8 cellular contexts compared by ENCODE assay signal in genomic region chr7:77415822-77416620, GRCh38. TPM values are rescaled to one million over a fixed set of nuclear protein-coding genes. Genes with fewer than 3 reads are reported as not detected.
A peak's percentile ranks its signal among the peaks of the same experiment; 100 is the strongest.
DNase-seq lines count a peak whose midpoint lies in the region; ATAC-seq, FAIRE-seq and TF ChIP-seq lines count a peak whose summit lies in the region.

Gene GSAP, minus strand, starts transcription at chr7:77416349. Its CDS starts 28 bp downstream, at chr7:77416321.

- H3K4me2 ChIP-seq in astrocyte (ENCODE audit: low read length) = peak within 1 kb of the TSS; percentile 90

- no peak within 1 kb of the TSS for H3K27ac ChIP-seq in astrocyte (ENCODE audit: low read depth, low read length)

- H3K27me3 ChIP-seq in astrocyte (ENCODE audit: insufficient read depth, low read length) = no peaks in the 10 kb centered on the region

- DNase-seq in CD14-positive monocyte (ENCODE audit: low spot score) = peak; percentile 66
- DNase-seq in SW480 (ENCODE audit: low spot score) = peak; percentile 57
- peak; percentile 14 for DNase-seq in astrocyte (ENCODE audit: low read depth)
- DNase-seq in hypothalamus (lab: John Stamatoyannopoulos, UW) = peak in 38 of 51 donors; percentile 26 to 72 (median 42)
- DNase-seq in sciatic nerve (ENCODE audit: low spot score) = peak; percentile 74
- DNase-seq in GDM1 (lab: John Stamatoyannopoulos, UW) = no peak

- peak within 1 kb of the TSS; percentile 63 for H3K9ac ChIP-seq in astrocyte (ENCODE audit: low read length)

- no peak for TF ChIP-seq CTCF in CD14-positive monocyte (IDR thresholded peaks at IDR 0.05)
- no peak for TF ChIP-seq CTCF in astrocyte (IDR thresholded peaks at IDR 0.05; ENCODE audit: insufficient read depth, low read depth, low read length)

- FAIRE-seq in astrocyte (lab: Jason Lieb, UNC) = no peak

- peak; percentile 59 for ATAC-seq in GM19351 (IDR thresholded peaks at IDR 0.05; ENCODE audit: unreplicated experiment)
- peak; percentile 53 for ATAC-seq in HG03460 (IDR thresholded peaks at IDR 0.05; ENCODE audit: unreplicated experiment)
- peak; percentile 67 for ATAC-seq in sciatic nerve

- H3K36me3 ChIP-seq in astrocyte (ENCODE audit: insufficient read depth, low read length) = no peaks in the 10 kb centered on the region

- H3K36me3 Mint-ChIP-seq in CD14-positive monocyte (peaks cover 1 to 5% of the 10 kb centered on the region in 2 donors), astrocyte (ENCODE audit: low read depth, unreplicated experiment) (no peaks in the 10 kb centered on the region)

- no peaks in the 10 kb centered on the region for H3K27me3 Mint-ChIP-seq in CD14-positive monocyte (ENCODE audit: low read depth in 3 of 3)
- no peaks in the 10 kb centered on the region for H3K27me3 Mint-ChIP-seq in astrocyte (ENCODE audit: low read depth, unreplicated experiment)

- no peaks in the 10 kb centered on the region for H3K9me3 ChIP-seq in astrocyte (ENCODE audit: insufficient read depth, low read depth, low read length)

- peak within 1 kb of the TSS; percentile 61 for H3K4me3 ChIP-seq in astrocyte (ENCODE audit: insufficient read depth, low read depth, low read length)

- peak within 1 kb of the TSS; percentile 77 to 89 for H3K4me3 Mint-ChIP-seq in CD14-positive monocyte
- H3K4me3 Mint-ChIP-seq in astrocyte (ENCODE audit: unreplicated experiment) = peak within 1 kb of the TSS; percentile 76

- no peaks in the 10 kb centered on the region for H3K79me2 ChIP-seq in astrocyte (ENCODE audit: insufficient read depth, low read length)

- peaks cover 57% of the 10 kb centered on the region for H3K4me1 Mint-ChIP-seq in CD14-positive monocyte
- peaks cover 10% of the 10 kb centered on the region for H3K4me1 Mint-ChIP-seq in astrocyte (ENCODE audit: low read depth, unreplicated experiment)

- H2AFZ ChIP-seq in astrocyte (ENCODE audit: low read depth, low read length) = peak within 1 kb of the TSS; percentile 78

- no peaks in the 10 kb centered on the region for H4K20me1 ChIP-seq in astrocyte (ENCODE audit: insufficient read depth, low read length)

- peak within 1 kb of the TSS; percentile 87 to 99 (median 93) for H3K27ac Mint-ChIP-seq in CD14-positive monocyte
- H3K27ac Mint-ChIP-seq in astrocyte (ENCODE audit: unreplicated experiment) = no peak within 1 kb of the TSS

- intact Hi-C loops in CD14-positive monocyte (cut with micrococcal nuclease) (loop anchor here (5.0 to 10.0 kb wide), 3 partner anchors 34 to 159 kb away; partner anchors contain the start of gene PTPN12 (in 1 of the 2)), sciatic nerve (cut with DNase I) (no loop called here)

- peaks cover 11% of the 10 kb centered on the region for H3K4me1 ChIP-seq in astrocyte (ENCODE audit: insufficient read depth, low read length)

- peaks cover 0 to 2% (median 0%) of the 10 kb centered on the region in 7 donors for H3K9me3 Mint-ChIP-seq in CD14-positive monocyte
- no peaks in the 10 kb centered on the region for H3K9me3 Mint-ChIP-seq in astrocyte (ENCODE audit: unreplicated experiment)

RNA-seq across cellular contexts. Expression of gene GSAP, which starts in this region (rescaled TPM):
- polyA plus RNA-seq in CD14-positive monocyte = 10 to 100 TPM; 19.1 to 35.6 TPM
- 2.7 and 4.1 TPM in 2 replicates for total RNA-seq in astrocyte
- total RNA-seq in sciatic nerve = 22.3 TPM
